1 cellular context compared by ENCODE assay signal in genomic region chr15:85116494-85116893, GRCh38.
TF ChIP-seq lines count a peak whose summit lies in the region.

No MANE protein-coding gene starts in this region.

TF ChIP-seq in K562, 482 proteins besides CTCF, POLR2A, EP300 and RAD21 (continued from another document):
- no peak for TF ChIP-seq FOXP4 (CRISPR knock-in tag; IDR thresholded peaks at IDR 0.05; ENCODE audit: borderline replicate concordance)
- TF ChIP-seq JUND (IDR thresholded peaks at IDR 0.05; ENCODE audit: borderline replicate concordance, low read depth, low read length) = no peak
- no peak for TF ChIP-seq JUND (tag; IDR thresholded peaks at IDR 0.05; ENCODE audit: borderline replicate concordance, low read depth, low read length)
- TF ChIP-seq ETV6 (IDR thresholded peaks at IDR 0.05; ENCODE audit: borderline replicate concordance in 1 of 2, low read depth in 2 of 2, low read length in 1 of 2) = no peak
- TF ChIP-seq ETV6 (CRISPR knock-in tag; IDR thresholded peaks at IDR 0.05; ENCODE audit: borderline replicate concordance) = no peak
